8 cellular contexts compared by ENCODE assay signal in genomic region chr11:82867495-82868082, GRCh38. TPM values are rescaled to one million over a fixed set of nuclear protein-coding genes. Genes with fewer than 3 reads are reported as not detected.
DNase-seq lines count a peak whose midpoint lies in the region; ATAC-seq and TF ChIP-seq lines count a peak whose summit lies in the region.

No MANE protein-coding gene starts in this region.

- H3K4me2 ChIP-seq in osteoblast (ENCODE audit: insufficient read depth, low read length) = peak overlapping the region; percentile 83

- no peaks in the 10 kb centered on the region for H3K79me2 ChIP-seq in osteoblast (ENCODE audit: insufficient read depth, low read length)

- H3K4me3 ChIP-seq in NB4 (ENCODE audit: low read depth, low read length) (no peak overlapping the region), SJCRH30 (no peak overlapping the region), osteoblast (ENCODE audit: insufficient read depth, low read length) (peak overlapping the region; percentile 66), testis (no peak overlapping the region)

- DNase-seq in A172 (ENCODE audit: low spot score) (peak; percentile 77), NB4 (ENCODE audit: low read depth) (peak; percentile 88), SJCRH30 (peak; percentile 87 to 93), foreskin melanocyte (peak; percentile 62), osteoblast (ENCODE audit: insufficient read length, low spot score, missing footprints) (peak; percentile 39), testis (peak; percentile 95)
- DNase-seq in activated gamma-delta T cell treated with anti-CD3 and anti-CD28 coated beads, Interleukin-2, amount 50 U/mL, for 16 hours (ENCODE audit: low read depth) = peak; percentile 72

- intact Hi-C loops in testis (cut with DNase I; ENCODE audit: low total_unique reads) = no loop called here

- no peaks in the 10 kb centered on the region for H4K20me1 ChIP-seq in osteoblast (ENCODE audit: insufficient read depth, low read length)

- H3K27ac ChIP-seq in SJCRH30 (no peak overlapping the region), osteoblast (ENCODE audit: low read depth, low read length) (no peak overlapping the region), testis (no peak overlapping the region)

- H3K27me3 ChIP-seq in SJCRH30 (no peaks in the 10 kb centered on the region), osteoblast (ENCODE audit: insufficient read depth, low read length) (no peaks in the 10 kb centered on the region), testis (no peaks in the 10 kb centered on the region)

- H3K4me1 ChIP-seq in SJCRH30 (no peaks in the 10 kb centered on the region; the same call in 1 of the 2 replicates), osteoblast (ENCODE audit: insufficient read depth, low read length) (peaks cover 10% of the 10 kb centered on the region), testis (no peaks in the 10 kb centered on the region)

- H2AFZ ChIP-seq in osteoblast (ENCODE audit: low read length) = peak overlapping the region; percentile 91

- peak; percentile 38 for ATAC-seq in GM18519 (IDR thresholded peaks at IDR 0.05; ENCODE audit: low FRiP score, unreplicated experiment)

- TF ChIP-seq CTCF in NB4 (IDR thresholded peaks at IDR 0.05; ENCODE audit: low read depth, low read length) (peak; percentile 64), osteoblast (IDR thresholded peaks at IDR 0.05; ENCODE audit: extremely low read depth, low read depth, low read length) (peak; percentile 69), testis (IDR thresholded peaks at IDR 0.05) (peak; percentile 65 to 86 (median 73))

- H3K9me3 ChIP-seq in SJCRH30 (replicated peaks) (no peaks in the 10 kb centered on the region; the same call in 1 of the 2 replicates), osteoblast (ENCODE audit: low read depth, low read length) (no peaks in the 10 kb centered on the region), testis (no peaks in the 10 kb centered on the region)

- H3K36me3 ChIP-seq in SJCRH30 = no peaks in the 10 kb centered on the region
- H3K36me3 ChIP-seq in osteoblast (ENCODE audit: insufficient read depth, low read length) = no peaks in the 10 kb centered on the region
- no peaks in the 10 kb centered on the region for H3K36me3 ChIP-seq in testis (ENCODE audit: low read depth, missing control alignments)

- 20 to 27% methylated on average over 10 of the region's 10 CpGs for WGBS in testis, 2 donors

- TF ChIP-seq POLR2A in NB4 (IDR thresholded peaks at IDR 0.05; ENCODE audit: extremely low read depth, insufficient read length) = no peak
- no peak for TF ChIP-seq POLR2A in testis (IDR thresholded peaks at IDR 0.05)

RNA-seq across cellular contexts. Expression of gene PRCP, which starts 32.6 kb away (rescaled TPM):
- 86.6 and 96.9 TPM in 2 replicates for total RNA-seq in A172 (2014; rRNA removed; shearing (Covaris generic))
- total RNA-seq in SJCRH30 (2014; rRNA removed; shearing (Covaris generic)) = 65.8 and 72.1 TPM in 2 replicates
- total RNA-seq in osteoblast = 52.5 and 67.5 TPM in 2 replicates
- total RNA-seq in testis = 10 to 100 TPM; 41.3 to 46.9 TPM
- 118 TPM for polyA plus RNA-seq in testis (ENCODE audit: insufficient read depth, low read depth, low replicate concordance)

RNA-seq across cellular contexts. Expression of gene DDIAS, which starts 33.9 kb away (rescaled TPM):
- 30.1 and 34.5 TPM in 2 replicates for total RNA-seq in A172 (2014; rRNA removed; shearing (Covaris generic))
- total RNA-seq in SJCRH30 (2014; rRNA removed; shearing (Covaris generic)) = 56.7 and 58.7 TPM in 2 replicates
- total RNA-seq in osteoblast = 1.5 and 1.8 TPM in 2 replicates
- total RNA-seq in testis = 10 to 100 TPM; 11.8 to 13.4 TPM
- polyA plus RNA-seq in testis (ENCODE audit: insufficient read depth, low read depth, low replicate concordance) = 14.6 TPM

Comparison
In these comparisons a context has a peak if more than half of its experiments do, and no peak if none do; other contexts are left out.
1. DNase-seq: peak in every context shown above with its lines; median percentile 95 in testis; 90 in SJCRH30; 88 in NB4; 77 in A172; 72 in activated gamma-delta T cell treated with anti-CD3 and anti-CD28 coated beads, Interleukin-2, amount 50 U/mL, for 16 hours; 62 in foreskin melanocyte; 39 in osteoblast.